1 cellular context compared by ENCODE assay signal in genomic region chr16:30805370-30806169, GRCh38.
A peak's percentile ranks its signal among the peaks of the same experiment; 100 is the strongest.
TF ChIP-seq lines count a peak whose summit lies in the region.

No MANE protein-coding gene starts in this region.

TF ChIP-seq in K562, 482 proteins besides CTCF, POLR2A, EP300 and RAD21 (continues in another document):
- no peak for TF ChIP-seq ASH1L (IDR thresholded peaks at IDR 0.05; ENCODE audit: borderline replicate concordance, low read depth, partially characterized antibody)
- peak; percentile 82; the same call in 1 of the 2 replicates for TF ChIP-seq ARID4B (CRISPR knock-in tag; IDR thresholded peaks at IDR 0.05)
- TF ChIP-seq MTA3 (IDR thresholded peaks at IDR 0.05; ENCODE audit: borderline replicate concordance), result peak; percentile 74
- TF ChIP-seq BRCA1 (IDR thresholded peaks at IDR 0.05), result no peak
- TF ChIP-seq BRCA1 (CRISPR knock-in tag; IDR thresholded peaks at IDR 0.05), result no peak
- TF ChIP-seq ARNT (IDR thresholded peaks at IDR 0.05), result peak; percentile 0 to 56; a peak in 1 of 4 replicates
- no peak for TF ChIP-seq MTF1 (CRISPR knock-in tag; IDR thresholded peaks at IDR 0.05; ENCODE audit: borderline replicate concordance)
- TF ChIP-seq SUPT5H (IDR thresholded peaks at IDR 0.05), result peak; percentile 83
- TF ChIP-seq DDX20 (tag; IDR thresholded peaks at IDR 0.05; ENCODE audit: low read depth), result no peak
- no peak for TF ChIP-seq JUNB (CRISPR knock-in tag; conservative IDR thresholded peaks at IDR 0.05)
- TF ChIP-seq PML (IDR thresholded peaks at IDR 0.05; ENCODE audit: low read length), result peak; percentile 50; the same call in 1 of the 2 replicates
- no peak for TF ChIP-seq ETV6 (IDR thresholded peaks at IDR 0.05; ENCODE audit: borderline replicate concordance in 1 of 2, low read depth in 2 of 2, low read length in 1 of 2)
- TF ChIP-seq ETV6 (CRISPR knock-in tag; IDR thresholded peaks at IDR 0.05; ENCODE audit: borderline replicate concordance), result no peak
- no peak for TF ChIP-seq KLF16 (IDR thresholded peaks at IDR 0.05)
- peak; percentile 69 for TF ChIP-seq FIP1L1 (IDR thresholded peaks at IDR 0.05; ENCODE audit: low read depth, low read length, poor library complexity, severe bottlenecking)
- TF ChIP-seq CLOCK (CRISPR knock-in tag; IDR thresholded peaks at IDR 0.05; ENCODE audit: borderline replicate concordance), result no peak
- TF ChIP-seq ZNF274 (IDR thresholded peaks at IDR 0.05; ENCODE audit: borderline replicate concordance, low read depth, low read length), result no peak
- peak; percentile 78 for TF ChIP-seq FOXM1 (IDR thresholded peaks at IDR 0.05; ENCODE audit: low read depth)
- TF ChIP-seq FOXM1 (CRISPR knock-in tag; IDR thresholded peaks at IDR 0.05; ENCODE audit: low read depth), result peak; percentile 78; the same call in 1 of the 2 replicates
- no peak for TF ChIP-seq MBD1 (CRISPR knock-in tag; IDR thresholded peaks at IDR 0.05)
- no peak for TF ChIP-seq ARHGAP35 (IDR thresholded peaks at IDR 0.05; ENCODE audit: partially characterized antibody)
- TF ChIP-seq MCM7 (IDR thresholded peaks at IDR 0.05), result no peak
- peak; percentile 95 for TF ChIP-seq SP2 (IDR thresholded peaks at IDR 0.05; ENCODE audit: extremely low read depth, low read depth, low read length, poor library complexity, severe bottlenecking)
- TF ChIP-seq L3MBTL2 (IDR thresholded peaks at IDR 0.05), result peak; percentile 73
- no peak for TF ChIP-seq ZNF436 (CRISPR knock-in tag; IDR thresholded peaks at IDR 0.05)
- TF ChIP-seq MAFK (IDR thresholded peaks at IDR 0.05; ENCODE audit: low read length), result no peak
- no peak for TF ChIP-seq ARID3A (IDR thresholded peaks at IDR 0.05; ENCODE audit: borderline replicate concordance, low read depth, low read length)
- 0 out of 2 replicates have a peak, but pooled peaks have one; percentile 53 for TF ChIP-seq E2F5 (CRISPR knock-in tag; IDR thresholded peaks at IDR 0.05)
- TF ChIP-seq ZNF224 (CRISPR knock-in tag; IDR thresholded peaks at IDR 0.05), result no peak
- no peak for TF ChIP-seq RFX5 (IDR thresholded peaks at IDR 0.05; ENCODE audit: low read depth, low read length)
- TF ChIP-seq TCF7 (IDR thresholded peaks at IDR 0.05; ENCODE audit: borderline replicate concordance), result no peak
- no peak for TF ChIP-seq SMAD2 (IDR thresholded peaks at IDR 0.05; ENCODE audit: low read depth, low read length)
- no peak; the same call in 1 of the 2 replicates for TF ChIP-seq JUN (IDR thresholded peaks at IDR 0.05; ENCODE audit: borderline replicate concordance, low read depth, low read length)
- no peak for TF ChIP-seq JUN (CRISPR knock-in tag; IDR thresholded peaks at IDR 0.05; ENCODE audit: borderline replicate concordance)
- no peak for TF ChIP-seq SRSF9 (IDR thresholded peaks at IDR 0.05; ENCODE audit: borderline replicate concordance, low read depth, low read length)
- no peak for TF ChIP-seq ZNF609 (CRISPR knock-in tag; IDR thresholded peaks at IDR 0.05; ENCODE audit: borderline replicate concordance)
